ENCODE assay signal across 1 cellular context in genomic region chr14:99609245-99610117, GRCh38.
TF ChIP-seq lines count a peak whose summit lies in the region.

No MANE protein-coding gene starts in this region.

TF ChIP-seq in HepG2, 621 proteins besides CTCF, POLR2A, EP300 and RAD21 (continued from another document and continues in another):
- no peak for TF ChIP-seq KIAA2018 (CRISPR knock-in tag; IDR thresholded peaks at IDR 0.05; ENCODE audit: borderline replicate concordance)
- TF ChIP-seq HNRNPL (IDR thresholded peaks at IDR 0.05; ENCODE audit: low read depth, low read length): no peak
- no peak for TF ChIP-seq ZNF891 (CRISPR knock-in tag; IDR thresholded peaks at IDR 0.05)
- no peak for TF ChIP-seq GATA4 (IDR thresholded peaks at IDR 0.05; ENCODE audit: borderline replicate concordance, low read depth)
- TF ChIP-seq FOXP1 (IDR thresholded peaks at IDR 0.05): no peak
- no peak for TF ChIP-seq FOXP1 (CRISPR knock-in tag; IDR thresholded peaks at IDR 0.05)
- TF ChIP-seq HOMEZ (CRISPR knock-in tag; IDR thresholded peaks at IDR 0.05; ENCODE audit: low read depth): no peak
- TF ChIP-seq POGZ (CRISPR knock-in tag; IDR thresholded peaks at IDR 0.05): no peak
- no peak for TF ChIP-seq ZNF143 (CRISPR knock-in tag; IDR thresholded peaks at IDR 0.05)
- TF ChIP-seq, protein P1, sequence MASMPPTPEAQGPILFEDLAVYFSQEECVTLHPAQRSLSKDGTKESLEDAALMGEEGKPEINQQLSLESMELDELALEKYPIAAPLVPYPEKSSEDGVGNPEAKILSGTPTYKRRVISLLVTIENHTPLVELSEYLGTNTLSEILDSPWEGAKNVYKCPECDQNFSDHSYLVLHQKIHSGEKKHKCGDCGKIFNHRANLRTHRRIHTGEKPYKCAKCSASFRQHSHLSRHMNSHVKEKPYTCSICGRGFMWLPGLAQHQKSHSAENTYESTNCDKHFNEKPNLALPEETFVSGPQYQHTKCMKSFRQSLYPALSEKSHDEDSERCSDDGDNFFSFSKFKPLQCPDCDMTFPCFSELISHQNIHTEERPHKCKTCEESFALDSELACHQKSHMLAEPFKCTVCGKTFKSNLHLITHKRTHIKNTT (CRISPR knock-in tag; IDR thresholded peaks at IDR 0.05): no peak
- TF ChIP-seq BCL6 (CRISPR knock-in tag; IDR thresholded peaks at IDR 0.05): no peak
- TF ChIP-seq, protein P2, sequence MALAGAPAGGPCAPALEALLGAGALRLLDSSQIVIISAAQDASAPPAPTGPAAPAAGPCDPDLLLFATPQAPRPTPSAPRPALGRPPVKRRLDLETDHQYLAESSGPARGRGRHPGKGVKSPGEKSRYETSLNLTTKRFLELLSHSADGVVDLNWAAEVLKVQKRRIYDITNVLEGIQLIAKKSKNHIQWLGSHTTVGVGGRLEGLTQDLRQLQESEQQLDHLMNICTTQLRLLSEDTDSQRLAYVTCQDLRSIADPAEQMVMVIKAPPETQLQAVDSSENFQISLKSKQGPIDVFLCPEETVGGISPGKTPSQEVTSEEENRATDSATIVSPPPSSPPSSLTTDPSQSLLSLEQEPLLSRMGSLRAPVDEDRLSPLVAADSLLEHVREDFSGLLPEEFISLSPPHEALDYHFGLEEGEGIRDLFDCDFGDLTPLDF (CRISPR knock-in tag; IDR thresholded peaks at IDR 0.05): no peak
- no peak for TF ChIP-seq ZNF713 (CRISPR knock-in tag; IDR thresholded peaks at IDR 0.05)
- TF ChIP-seq ZNF407 (CRISPR knock-in tag; IDR thresholded peaks at IDR 0.05; ENCODE audit: not compliant biosample characterization): peak; percentile 42
- no peak; the same call in 1 of the 2 replicates for TF ChIP-seq KDM2A (CRISPR knock-in tag; IDR thresholded peaks at IDR 0.05; ENCODE audit: borderline replicate concordance, low read depth)
- TF ChIP-seq, protein P3, sequence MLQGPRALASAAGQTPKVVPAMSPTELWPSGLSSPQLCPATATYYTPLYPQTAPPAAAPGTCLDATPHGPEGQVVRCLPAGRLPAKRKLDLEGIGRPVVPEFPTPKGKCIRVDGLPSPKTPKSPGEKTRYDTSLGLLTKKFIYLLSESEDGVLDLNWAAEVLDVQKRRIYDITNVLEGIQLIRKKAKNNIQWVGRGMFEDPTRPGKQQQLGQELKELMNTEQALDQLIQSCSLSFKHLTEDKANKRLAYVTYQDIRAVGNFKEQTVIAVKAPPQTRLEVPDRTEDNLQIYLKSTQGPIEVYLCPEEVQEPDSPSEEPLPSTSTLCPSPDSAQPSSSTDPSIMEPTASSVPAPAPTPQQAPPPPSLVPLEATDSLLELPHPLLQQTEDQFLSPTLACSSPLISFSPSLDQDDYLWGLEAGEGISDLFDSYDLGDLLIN (CRISPR knock-in tag; IDR thresholded peaks at IDR 0.05; ENCODE audit: borderline replicate concordance): no peak
- TF ChIP-seq AKAP8 (CRISPR knock-in tag; IDR thresholded peaks at IDR 0.05): no peak
- TF ChIP-seq MIXL1 (CRISPR knock-in tag; IDR thresholded peaks at IDR 0.05): no peak
- TF ChIP-seq, protein P4, sequence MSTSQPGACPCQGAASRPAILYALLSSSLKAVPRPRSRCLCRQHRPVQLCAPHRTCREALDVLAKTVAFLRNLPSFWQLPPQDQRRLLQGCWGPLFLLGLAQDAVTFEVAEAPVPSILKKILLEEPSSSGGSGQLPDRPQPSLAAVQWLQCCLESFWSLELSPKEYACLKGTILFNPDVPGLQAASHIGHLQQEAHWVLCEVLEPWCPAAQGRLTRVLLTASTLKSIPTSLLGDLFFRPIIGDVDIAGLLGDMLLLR (CRISPR knock-in tag; IDR thresholded peaks at IDR 0.05): no peak
- TF ChIP-seq ZSCAN31 (CRISPR knock-in tag; IDR thresholded peaks at IDR 0.05; ENCODE audit: low read depth): no peak
- TF ChIP-seq KMT2B (CRISPR knock-in tag; IDR thresholded peaks at IDR 0.05): no peak
- TF ChIP-seq GATAD2A (CRISPR knock-in tag; IDR thresholded peaks at IDR 0.05): no peak
- no peak for TF ChIP-seq PHF8 (CRISPR knock-in tag; IDR thresholded peaks at IDR 0.05)
- TF ChIP-seq ZNF557 (CRISPR knock-in tag; IDR thresholded peaks at IDR 0.05): no peak
- no peak for TF ChIP-seq DNMT3B (CRISPR knock-in tag; conservative IDR thresholded peaks at IDR 0.05)
- TF ChIP-seq SNRNP70 (IDR thresholded peaks at IDR 0.05; ENCODE audit: low read depth, low read length): no peak
- no peak for TF ChIP-seq ZNF550 (CRISPR knock-in tag; IDR thresholded peaks at IDR 0.05; ENCODE audit: borderline replicate concordance)
- no peak for TF ChIP-seq PLRG1 (conservative IDR thresholded peaks at IDR 0.05)
- TF ChIP-seq ZNF747 (CRISPR knock-in tag; IDR thresholded peaks at IDR 0.05; ENCODE audit: borderline replicate concordance): no peak
- TF ChIP-seq RCOR2 (CRISPR knock-in tag; IDR thresholded peaks at IDR 0.05): 0 out of 2 replicates have a peak, but pooled peaks have one; percentile 38
- TF ChIP-seq KLF13 (CRISPR knock-in tag; IDR thresholded peaks at IDR 0.05): no peak
- TF ChIP-seq HMGXB4 (CRISPR knock-in tag; IDR thresholded peaks at IDR 0.05; ENCODE audit: borderline replicate concordance in 1 of 2, low read depth in 1 of 2): 0 out of 4 replicates have a peak, but pooled peaks of 1 of the 2 experiments have one; percentile 24
- TF ChIP-seq ZNF850 (CRISPR knock-in tag; conservative IDR thresholded peaks at IDR 0.05): no peak
- peak; percentile 89 for TF ChIP-seq XRCC5 (optimal IDR thresholded peaks at IDR 0.05; ENCODE audit: low read length)
- no peak for TF ChIP-seq ZNF3 (CRISPR knock-in tag; IDR thresholded peaks at IDR 0.05)
- TF ChIP-seq ZNF839 (CRISPR knock-in tag; IDR thresholded peaks at IDR 0.05; ENCODE audit: borderline replicate concordance): no peak
- no peak for TF ChIP-seq ZNF382 (CRISPR knock-in tag; IDR thresholded peaks at IDR 0.05; ENCODE audit: borderline replicate concordance)
- no peak for TF ChIP-seq SAFB2 (CRISPR knock-in tag; IDR thresholded peaks at IDR 0.05; ENCODE audit: borderline replicate concordance, low read depth)
